In genomic region chr2:74267068-74267467, GRCh38 we compare ENCODE assay signal across 8 cellular contexts.
DNase-seq lines count a peak whose midpoint lies in the region; ATAC-seq and TF ChIP-seq lines count a peak whose summit lies in the region.

No MANE protein-coding gene starts in this region.

- H3K27ac Mint-ChIP-seq in activated naive CD8-positive, alpha-beta T cell treated with anti-CD3 and anti-CD28 coated beads, Interleukin-2, amount 10 ng/mL, durations not matched to agents 7 days and 5 days = peak overlapping the region; percentile 92
- H3K27ac Mint-ChIP-seq in neural crest cell (ENCODE audit: unreplicated experiment) = no peak overlapping the region

- no peaks in the 10 kb centered on the region for H3K9me3 Mint-ChIP-seq in activated naive CD8-positive, alpha-beta T cell treated with anti-CD3 and anti-CD28 coated beads, Interleukin-2, amount 10 ng/mL, durations not matched to agents 7 days and 5 days
- H3K9me3 Mint-ChIP-seq in neural crest cell = no peaks in the 10 kb centered on the region

- TF ChIP-seq CTCF in RWPE2 (IDR thresholded peaks at IDR 0.05; ENCODE audit: poor library complexity, severe bottlenecking) (peak; percentile 39), neural crest cell (conservative IDR thresholded peaks at IDR 0.05) (peak; percentile 52)

- H3K9me3 ChIP-seq in HAP-1 = no peaks in the 10 kb centered on the region
- no peaks in the 10 kb centered on the region for H3K9me3 ChIP-seq in RWPE2 (ENCODE audit: severe bottlenecking)

- no peak overlapping the region for H3K4me3 ChIP-seq in HAP-1
- H3K4me3 ChIP-seq in RWPE2 (ENCODE audit: severe bottlenecking) = no peak overlapping the region

- DNase-seq in CD1c-positive myeloid dendritic cell (ENCODE audit: extremely low spot score) (peak; percentile 3), HAP-1 (ENCODE audit: low spot score in 2 of 2) (peak; percentile 56 to 66), RWPE2 (ENCODE audit: low spot score) (no peak), neural crest cell (ENCODE audit: low read depth, low spot score) (no peak), SKM-1 (lab: John Stamatoyannopoulos, UW; ENCODE audit: unreplicated experiment) (no peak)
- DNase-seq in activated naive CD8-positive, alpha-beta T cell treated with anti-CD3 and anti-CD28 coated beads, Interleukin-2, amount 10 ng/mL, durations not matched to agents 7 days and 5 days = peak; percentile 47

- POLR2A ChIA-PET in activated naive CD8-positive, alpha-beta T cell treated with anti-CD3 and anti-CD28 coated beads, Interleukin-2, amount 10 ng/mL, durations not matched to agents 7 days and 5 days (lab: Charles Lee) = interaction anchor here (0.7 to 2.3 kb wide), 2 partner anchors 24 to 68 kb away, joined by 3 to 8 read pairs; no protein-coding TSS in a partner anchor

- peak overlapping the region; percentile 74 for H3K4me3 Mint-ChIP-seq in activated naive CD8-positive, alpha-beta T cell treated with anti-CD3 and anti-CD28 coated beads, Interleukin-2, amount 10 ng/mL, durations not matched to agents 7 days and 5 days
- H3K4me3 Mint-ChIP-seq in neural crest cell = no peak overlapping the region

- ATAC-seq in RWPE2 (ENCODE audit: low read depth) (peak; percentile 61; the same call in 2 of the 3 replicates), GM18861 (IDR thresholded peaks at IDR 0.05; ENCODE audit: unreplicated experiment) (no peak), HG02981 (IDR thresholded peaks at IDR 0.05; ENCODE audit: unreplicated experiment) (no peak)
- ATAC-seq in activated naive CD8-positive, alpha-beta T cell treated with anti-CD3 and anti-CD28 coated beads, Interleukin-2, amount 10 ng/mL, durations not matched to agents 7 days and 5 days (ENCODE audit: low read depth) = peak; percentile 99

- in situ Hi-C loops in HAP-1 (cut with MboI; ENCODE audit: low sequenced_read_pairs) = no loop called here

- H3K27ac ChIP-seq in RWPE2 (ENCODE audit: poor library complexity, severe bottlenecking) = no peak overlapping the region

- H3K4me1 ChIP-seq in HAP-1 (peaks cover 2% of the 10 kb centered on the region; the same call in 1 of the 2 replicates), RWPE2 (ENCODE audit: insufficient read depth, poor library complexity, severe bottlenecking) (no peaks in the 10 kb centered on the region)

- no peaks in the 10 kb centered on the region for H3K27me3 Mint-ChIP-seq in activated naive CD8-positive, alpha-beta T cell treated with anti-CD3 and anti-CD28 coated beads, Interleukin-2, amount 10 ng/mL, durations not matched to agents 7 days and 5 days
- H3K27me3 Mint-ChIP-seq in neural crest cell (ENCODE audit: low read depth) = peaks cover 8% of the 10 kb centered on the region

- H3K36me3 Mint-ChIP-seq in activated naive CD8-positive, alpha-beta T cell treated with anti-CD3 and anti-CD28 coated beads, Interleukin-2, amount 10 ng/mL, durations not matched to agents 7 days and 5 days = peaks cover 2% of the 10 kb centered on the region
- no peaks in the 10 kb centered on the region for H3K36me3 Mint-ChIP-seq in neural crest cell (ENCODE audit: low read depth)

- peaks cover 18% of the 10 kb centered on the region for H3K4me1 Mint-ChIP-seq in activated naive CD8-positive, alpha-beta T cell treated with anti-CD3 and anti-CD28 coated beads, Interleukin-2, amount 10 ng/mL, durations not matched to agents 7 days and 5 days
- H3K4me1 Mint-ChIP-seq in neural crest cell = no peaks in the 10 kb centered on the region

- H3K27me3 ChIP-seq in HAP-1 (ENCODE audit: low read depth) (no peaks in the 10 kb centered on the region), RWPE2 (ENCODE audit: insufficient read depth, poor library complexity, severe bottlenecking) (no peaks in the 10 kb centered on the region)

- H3K36me3 ChIP-seq in HAP-1 (replicated peaks) (no peaks in the 10 kb centered on the region), RWPE2 (ENCODE audit: low read depth) (no peaks in the 10 kb centered on the region)

Comparison
In these comparisons a context has a peak if more than half of its experiments do, and no peak if none do; other contexts are left out.
1. DNase-seq: peak in CD1c-positive myeloid dendritic cell (single experiment), HAP-1 (2 of 2) and activated naive CD8-positive, alpha-beta T cell treated with anti-CD3 and anti-CD28 coated beads, Interleukin-2, amount 10 ng/mL, durations not matched to agents 7 days and 5 days (single experiment); none in RWPE2 (single experiment), neural crest cell (single experiment) and SKM-1 (single experiment).
2. ATAC-seq: peak in RWPE2 (single experiment) and activated naive CD8-positive, alpha-beta T cell treated with anti-CD3 and anti-CD28 coated beads, Interleukin-2, amount 10 ng/mL, durations not matched to agents 7 days and 5 days (single experiment); none in GM18861 (single experiment) and HG02981 (single experiment).